Comparison of ENCODE assay signal across 10 cellular contexts in the genomic region with DNA sequence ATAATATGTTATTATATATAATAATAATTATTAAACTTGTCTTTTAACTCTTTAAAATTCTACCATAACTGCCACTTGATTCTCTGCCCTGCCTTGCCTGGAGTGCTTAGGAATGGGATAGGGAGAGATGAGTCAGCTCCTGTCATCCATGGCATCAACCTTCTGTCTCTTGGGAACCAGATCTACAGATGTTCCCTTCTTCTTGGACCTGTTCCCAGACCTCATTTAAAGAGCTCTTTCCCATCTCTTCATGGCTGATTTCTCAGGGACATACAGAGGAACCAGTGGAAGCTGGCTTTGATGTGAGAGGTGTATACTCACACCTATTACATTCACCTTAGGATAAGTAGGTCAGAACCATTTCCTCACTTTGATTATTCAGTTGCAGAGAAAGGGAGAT.
DNase-seq lines count a peak whose midpoint lies in the region; ATAC-seq, FAIRE-seq and TF ChIP-seq lines count a peak whose summit lies in the region.
"Had no signal": no experiment of that assay in that cellular context is flagged by ENCODE, and none has a peak within 500 bp of the region (broad histone marks: within the 10 kb centered on the region; RNA-seq: fewer than 3 reads in every experiment).

No MANE protein-coding gene starts in this region.

- H3K4me3 ChIP-seq in CD8-positive, alpha-beta T cell (ENCODE audit: low read depth, low read length): no peak overlapping the region
- H3K4me3 ChIP-seq: uterus had no signal

- ATAC-seq in SK-N-SH treated with all-trans-retinoic acid at 6 μM for 48 hours: peak; percentile 86
- ATAC-seq in CD8-positive, alpha-beta T cell: no peak
- ATAC-seq in activated CD8-positive, alpha-beta T cell treated with anti-CD3 and anti-CD28 coated beads, Interleukin-2, amount 10 ng/mL, durations not matched to agents 7 days and 5 days: no peak

- H3K9me3 ChIP-seq in CD8-positive, alpha-beta T cell (ENCODE audit: low read length): no peaks in the 10 kb centered on the region
- H3K9me3 ChIP-seq: uterus had no signal

- peak; percentile 45 for DNase-seq in COR-L47 (lab: John Stamatoyannopoulos, UW)
- DNase-seq in LHCN-M2 (ENCODE audit: low read depth): peak; percentile 90
- no peak for DNase-seq in CD8-positive, alpha-beta T cell
- DNase-seq in activated CD8-positive, alpha-beta T cell treated with anti-CD3 and anti-CD28 coated beads, Interleukin-2, amount 10 ng/mL, durations not matched to agents 7 days and 5 days: no peak
- no peak for DNase-seq in HK-2 (ENCODE audit: unreplicated experiment)
- no peak for DNase-seq in amygdala (lab: John Stamatoyannopoulos, UW)
- DNase-seq: uterus had no signal

- no peak for TF ChIP-seq CTCF in CD8-positive, alpha-beta T cell (IDR thresholded peaks at IDR 0.05)

- H3K36me3 Mint-ChIP-seq in CD8-positive, alpha-beta T cell: peaks cover 37% of the 10 kb centered on the region
- peaks cover 3% of the 10 kb centered on the region for H3K36me3 Mint-ChIP-seq in activated CD8-positive, alpha-beta T cell treated with anti-CD3 and anti-CD28 coated beads, Interleukin-2, amount 10 ng/mL, durations not matched to agents 7 days and 5 days (ENCODE audit: low read depth)

- intact Hi-C loops in CD8-positive, alpha-beta T cell (cut with DNase I, micrococcal nuclease): no loop called here

- FAIRE-seq in islet of Langerhans (lab: Jason Lieb, UNC): peak; percentile 98
- FAIRE-seq: TTC549 had no signal

- H3K36me3 ChIP-seq in CD8-positive, alpha-beta T cell (ENCODE audit: insufficient read depth, low read length): no peaks in the 10 kb centered on the region
- H3K36me3 ChIP-seq: uterus had no signal

- no peaks in the 10 kb centered on the region for H3K27me3 ChIP-seq in CD8-positive, alpha-beta T cell (ENCODE audit: insufficient read depth, low read length)
- H3K27me3 ChIP-seq: uterus had no signal

- H3K4me3 Mint-ChIP-seq in CD8-positive, alpha-beta T cell: no peak overlapping the region
- H3K4me3 Mint-ChIP-seq in activated CD8-positive, alpha-beta T cell treated with anti-CD3 and anti-CD28 coated beads, Interleukin-2, amount 10 ng/mL, durations not matched to agents 7 days and 5 days: no peak overlapping the region

- POLR2A ChIA-PET in CD8-positive, alpha-beta T cell (lab: Charles Lee): interaction anchor here (1.3 kb wide), 1 partner anchor 9 kb away, joined by 3 read pairs; no protein-coding TSS in a partner anchor
- POLR2A ChIA-PET in activated CD8-positive, alpha-beta T cell treated with anti-CD3 and anti-CD28 coated beads, Interleukin-2, amount 10 ng/mL, durations not matched to agents 7 days and 5 days (lab: Charles Lee): no interaction called here

- peaks cover 2% of the 10 kb centered on the region for H3K4me1 Mint-ChIP-seq in CD8-positive, alpha-beta T cell (ENCODE audit: low read depth)
- no peaks in the 10 kb centered on the region for H3K4me1 Mint-ChIP-seq in activated CD8-positive, alpha-beta T cell treated with anti-CD3 and anti-CD28 coated beads, Interleukin-2, amount 10 ng/mL, durations not matched to agents 7 days and 5 days (ENCODE audit: low read depth)

- H3K4me1 ChIP-seq in CD8-positive, alpha-beta T cell (ENCODE audit: insufficient read depth, low read length): no peaks in the 10 kb centered on the region
- H3K4me1 ChIP-seq: uterus had no signal

- CTCF ChIA-PET in CD8-positive, alpha-beta T cell (lab: Charles Lee): no interaction called here
- CTCF ChIA-PET in activated CD8-positive, alpha-beta T cell treated with anti-CD3 and anti-CD28 coated beads, Interleukin-2, amount 10 ng/mL, durations not matched to agents 7 days and 5 days (lab: Charles Lee): no interaction called here

- H3K27me3 Mint-ChIP-seq in CD8-positive, alpha-beta T cell (ENCODE audit: low read depth): no peaks in the 10 kb centered on the region
- H3K27me3 Mint-ChIP-seq in activated CD8-positive, alpha-beta T cell treated with anti-CD3 and anti-CD28 coated beads, Interleukin-2, amount 10 ng/mL, durations not matched to agents 7 days and 5 days (ENCODE audit: low read depth): no peaks in the 10 kb centered on the region

- no peak overlapping the region for H3K27ac ChIP-seq in CD8-positive, alpha-beta T cell (ENCODE audit: low read depth, low read length)
- H3K27ac ChIP-seq: uterus had no signal

- H3K27ac Mint-ChIP-seq in CD8-positive, alpha-beta T cell: no peak overlapping the region
- no peak overlapping the region for H3K27ac Mint-ChIP-seq in activated CD8-positive, alpha-beta T cell treated with anti-CD3 and anti-CD28 coated beads, Interleukin-2, amount 10 ng/mL, durations not matched to agents 7 days and 5 days

- no peaks in the 10 kb centered on the region for H3K9me3 Mint-ChIP-seq in CD8-positive, alpha-beta T cell
- no peaks in the 10 kb centered on the region for H3K9me3 Mint-ChIP-seq in activated CD8-positive, alpha-beta T cell treated with anti-CD3 and anti-CD28 coated beads, Interleukin-2, amount 10 ng/mL, durations not matched to agents 7 days and 5 days (ENCODE audit: insufficient read depth)

TF ChIP-seq in SK-N-SH treated with all-trans-retinoic acid at 6 μM for 48 hours, 23 proteins besides CTCF, POLR2A, EP300 and RAD21:
- TF ChIP-seq TCF4 (CRISPR knock-in tag; IDR thresholded peaks at IDR 0.05; ENCODE audit: borderline replicate concordance): no peak
- TF ChIP-seq ARNTL (CRISPR knock-in tag; IDR thresholded peaks at IDR 0.05; ENCODE audit: borderline replicate concordance, low read depth): no peak
- no peak for TF ChIP-seq SNAI2 (CRISPR knock-in tag; IDR thresholded peaks at IDR 0.05)
- TF ChIP-seq, protein P1, sequence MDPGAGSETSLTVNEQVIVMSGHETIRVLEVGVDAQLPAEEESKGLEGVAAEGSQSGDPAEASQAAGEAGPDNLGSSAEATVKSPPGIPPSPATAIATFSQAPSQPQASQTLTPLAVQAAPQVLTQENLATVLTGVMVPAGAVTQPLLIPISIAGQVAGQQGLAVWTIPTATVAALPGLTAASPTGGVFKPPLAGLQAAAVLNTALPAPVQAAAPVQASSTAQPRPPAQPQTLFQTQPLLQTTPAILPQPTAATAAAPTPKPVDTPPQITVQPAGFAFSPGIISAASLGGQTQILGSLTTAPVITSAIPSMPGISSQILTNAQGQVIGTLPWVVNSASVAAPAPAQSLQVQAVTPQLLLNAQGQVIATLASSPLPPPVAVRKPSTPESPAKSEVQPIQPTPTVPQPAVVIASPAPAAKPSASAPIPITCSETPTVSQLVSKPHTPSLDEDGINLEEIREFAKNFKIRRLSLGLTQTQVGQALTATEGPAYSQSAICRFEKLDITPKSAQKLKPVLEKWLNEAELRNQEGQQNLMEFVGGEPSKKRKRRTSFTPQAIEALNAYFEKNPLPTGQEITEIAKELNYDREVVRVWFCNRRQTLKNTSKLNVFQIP (CRISPR knock-in tag; IDR thresholded peaks at IDR 0.05; ENCODE audit: borderline replicate concordance, low read depth): no peak
- no peak for TF ChIP-seq OSR1 (CRISPR knock-in tag; IDR thresholded peaks at IDR 0.05)
- TF ChIP-seq GLIS3 (CRISPR knock-in tag; IDR thresholded peaks at IDR 0.05): no peak
- TF ChIP-seq RARB (CRISPR knock-in tag; IDR thresholded peaks at IDR 0.05): no peak
- TF ChIP-seq, protein P2, sequence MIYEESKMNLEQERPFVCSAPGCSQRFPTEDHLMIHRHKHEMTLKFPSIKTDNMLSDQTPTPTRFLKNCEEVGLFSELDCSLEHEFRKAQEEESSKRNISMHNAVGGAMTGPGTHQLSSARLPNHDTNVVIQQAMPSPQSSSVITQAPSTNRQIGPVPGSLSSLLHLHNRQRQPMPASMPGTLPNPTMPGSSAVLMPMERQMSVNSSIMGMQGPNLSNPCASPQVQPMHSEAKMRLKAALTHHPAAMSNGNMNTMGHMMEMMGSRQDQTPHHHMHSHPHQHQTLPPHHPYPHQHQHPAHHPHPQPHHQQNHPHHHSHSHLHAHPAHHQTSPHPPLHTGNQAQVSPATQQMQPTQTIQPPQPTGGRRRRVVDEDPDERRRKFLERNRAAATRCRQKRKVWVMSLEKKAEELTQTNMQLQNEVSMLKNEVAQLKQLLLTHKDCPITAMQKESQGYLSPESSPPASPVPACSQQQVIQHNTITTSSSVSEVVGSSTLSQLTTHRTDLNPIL (CRISPR knock-in tag; IDR thresholded peaks at IDR 0.05; ENCODE audit: low read depth): no peak
- no peak for TF ChIP-seq ESRRG (CRISPR knock-in tag; IDR thresholded peaks at IDR 0.05)
- TF ChIP-seq TOX (CRISPR knock-in tag; IDR thresholded peaks at IDR 0.05; ENCODE audit: borderline replicate concordance): no peak
- TF ChIP-seq, protein P3, sequence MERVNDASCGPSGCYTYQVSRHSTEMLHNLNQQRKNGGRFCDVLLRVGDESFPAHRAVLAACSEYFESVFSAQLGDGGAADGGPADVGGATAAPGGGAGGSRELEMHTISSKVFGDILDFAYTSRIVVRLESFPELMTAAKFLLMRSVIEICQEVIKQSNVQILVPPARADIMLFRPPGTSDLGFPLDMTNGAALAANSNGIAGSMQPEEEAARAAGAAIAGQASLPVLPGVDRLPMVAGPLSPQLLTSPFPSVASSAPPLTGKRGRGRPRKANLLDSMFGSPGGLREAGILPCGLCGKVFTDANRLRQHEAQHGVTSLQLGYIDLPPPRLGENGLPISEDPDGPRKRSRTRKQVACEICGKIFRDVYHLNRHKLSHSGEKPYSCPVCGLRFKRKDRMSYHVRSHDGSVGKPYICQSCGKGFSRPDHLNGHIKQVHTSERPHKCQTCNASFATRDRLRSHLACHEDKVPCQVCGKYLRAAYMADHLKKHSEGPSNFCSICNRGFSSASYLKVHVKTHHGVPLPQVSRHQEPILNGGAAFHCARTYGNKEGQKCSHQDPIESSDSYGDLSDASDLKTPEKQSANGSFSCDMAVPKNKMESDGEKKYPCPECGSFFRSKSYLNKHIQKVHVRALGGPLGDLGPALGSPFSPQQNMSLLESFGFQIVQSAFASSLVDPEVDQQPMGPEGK (CRISPR knock-in tag; IDR thresholded peaks at IDR 0.05; ENCODE audit: borderline replicate concordance): no peak
TF ChIP-seq in SK-N-SH treated with all-trans-retinoic acid at 6 μM for 48 hours: peak in this region for 0.

Comparison
In these comparisons a context has a peak if more than half of its experiments do, and no peak if none do; other contexts are left out.
1. DNase-seq: peak in COR-L47 (single experiment) and LHCN-M2 (single experiment); none in CD8-positive, alpha-beta T cell (0 of 7), activated CD8-positive, alpha-beta T cell treated with anti-CD3 and anti-CD28 coated beads, Interleukin-2, amount 10 ng/mL, durations not matched to agents 7 days and 5 days (single experiment), HK-2 (single experiment) and amygdala (0 of 56).